Comparison of ENCODE assay signal across 14 cellular contexts in the genomic region with DNA sequence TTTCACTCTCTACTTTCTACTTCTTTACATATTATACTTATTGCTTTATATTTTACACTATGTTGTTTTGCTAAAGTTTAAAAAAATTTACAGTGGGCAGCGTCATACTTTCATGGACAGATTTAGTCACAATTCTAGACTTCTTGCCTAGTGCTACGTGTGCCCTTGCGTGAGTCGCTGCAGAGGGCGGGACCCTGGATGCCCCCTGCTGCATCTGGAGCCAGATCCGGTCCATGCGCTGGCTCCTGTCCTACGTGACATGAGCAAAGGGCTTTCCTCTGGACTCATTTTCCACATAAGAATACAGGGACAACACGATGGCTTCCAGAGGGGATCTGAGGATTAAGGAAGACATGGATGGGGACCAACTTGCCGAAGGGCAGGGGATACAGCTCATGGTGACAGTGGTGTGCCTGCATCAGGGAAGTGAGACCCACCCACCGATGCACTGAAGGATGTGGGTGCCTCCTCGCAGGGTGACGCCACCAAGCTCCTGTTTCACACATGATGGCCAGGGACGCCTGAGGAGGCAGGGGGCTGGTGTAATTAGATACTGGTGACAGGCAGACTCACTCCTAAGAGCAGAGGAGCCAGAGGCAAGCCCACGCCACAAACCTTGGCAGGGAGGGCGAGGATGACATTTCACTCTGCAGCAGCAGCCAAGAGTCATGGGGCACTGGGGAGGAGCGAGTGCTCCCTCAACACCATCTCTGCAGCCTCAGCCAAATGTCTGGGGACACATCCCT.
DNase-seq lines count a peak whose midpoint lies in the region; FAIRE-seq lines count a peak whose summit lies in the region.
"Had no signal": no experiment of that assay in that cellular context is flagged by ENCODE, and none has a peak within 500 bp of the region (broad histone marks: within the 10 kb centered on the region; RNA-seq: fewer than 3 reads in every experiment).

No MANE protein-coding gene starts in this region.

- WGBS in small intestine, 3 donors, result 71 to 74% (median 74%) methylated on average over 17 of the region's 17 CpGs

- FAIRE-seq in small intestine (lab: Jason Lieb, UNC) (no peak), HTR-8/SVneo (lab: Jason Lieb, UNC) (no peak)
- FAIRE-seq: islet of Langerhans had no signal

- H3K36me3 ChIP-seq in small intestine (ENCODE audit: control insufficient read depth in 2 of 2, insufficient read depth in 2 of 2, low read length in 2 of 2), result no peaks in the 10 kb centered on the region
- H3K36me3 ChIP-seq: thyroid gland had no signal

- no peak overlapping the region for H3K4me3 ChIP-seq in small intestine (ENCODE audit: low read depth in 1 of 2, low read length in 2 of 2)
- H3K4me3 ChIP-seq: thyroid gland had no signal

- peak; percentile 35 for DNase-seq in DMS 273 (lab: John Stamatoyannopoulos, UW; ENCODE audit: unreplicated experiment)
- DNase-seq in DMS 273 treated with DMSO at 0.1 percent for 48 hours (lab: John Stamatoyannopoulos, UW), result no peak
- DNase-seq in NCI-H2107 (lab: John Stamatoyannopoulos, UW), result peak; percentile 81
- peak; percentile 78 for DNase-seq in fibroblast of gingiva (ENCODE audit: low read depth)
- peak; percentile 70 for DNase-seq in posterior vena cava (ENCODE audit: low spot score)
- no peak for DNase-seq in small intestine
- DNase-seq in HTR-8/SVneo (ENCODE audit: insufficient read length, low spot score), result no peak
- DNase-seq in OCI-M2 (lab: John Stamatoyannopoulos, UW; ENCODE audit: unreplicated experiment), result no peak
- DNase-seq: activated CD8-positive, alpha-beta memory T cell treated with anti-CD3 and anti-CD28 coated beads, Interleukin-2, amount 50 U/mL, for 48 hours; amygdala; NCI-H1930; thyroid gland had no signal

- intact Hi-C loops in posterior vena cava (cut with DNase I), result no loop called here

- no peaks in the 10 kb centered on the region for H3K9me3 ChIP-seq in small intestine (ENCODE audit: control insufficient read depth, low read depth)
- H3K9me3 ChIP-seq: thyroid gland had no signal

- H3K27ac ChIP-seq in small intestine (ENCODE audit: low read depth in 1 of 2, low read length in 1 of 2), result no peak overlapping the region
- H3K27ac ChIP-seq: 22Rv1, thyroid gland had no signal

- no peaks in the 10 kb centered on the region for H3K4me1 ChIP-seq in small intestine (ENCODE audit: control insufficient read depth in 2 of 2, insufficient read depth in 1 of 2, low read depth in 1 of 2, low read length in 1 of 2)
- H3K4me1 ChIP-seq: thyroid gland had no signal

- H3K27me3 ChIP-seq in small intestine (ENCODE audit: control insufficient read depth in 2 of 2, insufficient read depth in 2 of 2, low read length in 2 of 2), result no peaks in the 10 kb centered on the region
- H3K27me3 ChIP-seq: thyroid gland had no signal

Comparison
In these comparisons a context has a peak if more than half of its experiments do, and no peak if none do; other contexts are left out.
1. DNase-seq: peak in DMS 273 (single experiment), NCI-H2107 (single experiment), fibroblast of gingiva (single experiment) and posterior vena cava (single experiment); none in DMS 273 treated with DMSO at 0.1 percent for 48 hours (single experiment), small intestine (single experiment), HTR-8/SVneo (single experiment) and OCI-M2 (single experiment).